In genomic region chr7:141557831-141558531, GRCh38 we compare ENCODE assay signal across 8 cellular contexts. TPM values are rescaled to one million over a fixed set of nuclear protein-coding genes. Genes with fewer than 3 reads are reported as not detected.
DNase-seq lines count a peak whose midpoint lies in the region; ATAC-seq and TF ChIP-seq lines count a peak whose summit lies in the region.
"Not testable (repeated sequence)": the region's sequence is repeated elsewhere in the genome, so short reads cannot be mapped to it uniquely, and the experiment has no call there.

No MANE protein-coding gene starts in this region.

- intact Hi-C loops in CD8-positive, alpha-beta T cell (cut with DNase I, micrococcal nuclease), result loop anchor here (10.0 kb wide), 4 partner anchors 147 to 1163 kb away; partner anchors contain the start of genes BRAF (in 1 of the 2), DENND11 (in 1 of the 2), NDUFB2 (in 1 of the 2) and SLC37A3 (in 1 of the 2)
- intact Hi-C loops in activated T-helper 2 cell treated with anti-CD3 and anti-CD28 coated beads, Interferon-gamma antibody, Interleukin-2, Interleukin-4, amounts not matched to agents 10 μg/mL and 5 μg/mL and 100 μg/mL, durations not matched to agents 14 hours and 24 hours and 36 hours (cut with micrococcal nuclease), result loop anchor here (1.0 to 10.0 kb wide), 5 partner anchors 28 to 1306 kb away; partner anchors contain the start of genes BRAF, MRPS33 and SLC37A3

- peak overlapping the region; percentile 70 for H3K27ac Mint-ChIP-seq in CD8-positive, alpha-beta T cell
- peak overlapping the region; percentile 96 for H3K27ac Mint-ChIP-seq in activated T-helper 2 cell treated with anti-CD3 and anti-CD28 coated beads, Interferon-gamma antibody, Interleukin-2, Interleukin-4, amounts not matched to agents 10 μg/mL and 5 μg/mL and 100 μg/mL, durations not matched to agents 14 hours and 24 hours and 36 hours
- H3K27ac Mint-ChIP-seq in chondrocyte (ENCODE audit: unreplicated experiment), result peak overlapping the region; percentile 57

- not testable (repeated sequence) for H3K36me3 ChIP-seq in CD8-positive, alpha-beta T cell (ENCODE audit: insufficient read depth, low read length)

- not testable (repeated sequence) for TF ChIP-seq CTCF in CD8-positive, alpha-beta T cell (IDR thresholded peaks at IDR 0.05); chondrocyte (IDR thresholded peaks at IDR 0.05)

- ATAC-seq in CD8-positive, alpha-beta T cell, result not testable (repeated sequence)
- peak; percentile 51 for ATAC-seq in GM21447 (IDR thresholded peaks at IDR 0.05; ENCODE audit: unreplicated experiment)
- peak; percentile 55 for ATAC-seq in HG03342 (IDR thresholded peaks at IDR 0.05; ENCODE audit: unreplicated experiment)

- not testable (repeated sequence) for H3K9me3 ChIP-seq in CD8-positive, alpha-beta T cell (ENCODE audit: low read length)

- POLR2A ChIA-PET in CD8-positive, alpha-beta T cell (lab: Charles Lee), result not testable (repeated sequence)

- not testable (repeated sequence) for H3K4me1 ChIP-seq in CD8-positive, alpha-beta T cell (ENCODE audit: insufficient read depth, low read length)

- not testable (repeated sequence) for H3K4me3 ChIP-seq in CD8-positive, alpha-beta T cell (ENCODE audit: low read depth, low read length)

- H3K4me3 Mint-ChIP-seq in CD8-positive, alpha-beta T cell, result peak overlapping the region; percentile 40
- peak overlapping the region; percentile 51 for H3K4me3 Mint-ChIP-seq in activated T-helper 2 cell treated with anti-CD3 and anti-CD28 coated beads, Interferon-gamma antibody, Interleukin-2, Interleukin-4, amounts not matched to agents 10 μg/mL and 5 μg/mL and 100 μg/mL, durations not matched to agents 14 hours and 24 hours and 36 hours (ENCODE audit: low read depth)
- not testable (repeated sequence) for H3K4me3 Mint-ChIP-seq in chondrocyte (ENCODE audit: unreplicated experiment)

- not testable (repeated sequence) for H3K27ac ChIP-seq in CD8-positive, alpha-beta T cell (ENCODE audit: low read depth, low read length)

- H3K9me3 Mint-ChIP-seq in CD8-positive, alpha-beta T cell; chondrocyte (ENCODE audit: low read depth): not testable (repeated sequence)
- peaks cover 19% of the 10 kb centered on the region for H3K9me3 Mint-ChIP-seq in activated T-helper 2 cell treated with anti-CD3 and anti-CD28 coated beads, Interferon-gamma antibody, Interleukin-2, Interleukin-4, amounts not matched to agents 10 μg/mL and 5 μg/mL and 100 μg/mL, durations not matched to agents 14 hours and 24 hours and 36 hours

- not testable (repeated sequence) for DNase-seq in CD8-positive, alpha-beta T cell; chondrocyte (ENCODE audit: low spot score)
- DNase-seq in RPMI7951 (ENCODE audit: low read depth) (peak; percentile 72), iris pigment epithelial cell (ENCODE audit: low read depth) (peak; percentile 83)
- DNase-seq in activated T-helper 2 cell treated with anti-CD3 and anti-CD28 coated beads, Interferon-gamma antibody, Interleukin-2, Interleukin-4, amounts not matched to agents 10 μg/mL and 5 μg/mL and 100 μg/mL, durations not matched to agents 14 hours and 24 hours and 36 hours (ENCODE audit: low spot score), result peak; percentile 26
- peak; percentile 42 for DNase-seq in stimulated activated CD8-positive, alpha-beta memory T cell treated with anti-CD3 and anti-CD28 coated beads, Interleukin-4, amount 100 ng/mL, for 48 hours

- CTCF ChIA-PET in CD8-positive, alpha-beta T cell (lab: Charles Lee), result not testable (repeated sequence)

- peaks cover 68% of the 10 kb centered on the region for H3K36me3 Mint-ChIP-seq in CD8-positive, alpha-beta T cell
- H3K36me3 Mint-ChIP-seq in activated T-helper 2 cell treated with anti-CD3 and anti-CD28 coated beads, Interferon-gamma antibody, Interleukin-2, Interleukin-4, amounts not matched to agents 10 μg/mL and 5 μg/mL and 100 μg/mL, durations not matched to agents 14 hours and 24 hours and 36 hours (ENCODE audit: low read depth), result peaks cover 97% of the 10 kb centered on the region
- H3K36me3 Mint-ChIP-seq in chondrocyte (ENCODE audit: low read depth), result peaks cover 21% of the 10 kb centered on the region

- H3K4me1 Mint-ChIP-seq in CD8-positive, alpha-beta T cell (ENCODE audit: low read depth), result peaks cover 36% of the 10 kb centered on the region
- peaks cover 67% of the 10 kb centered on the region for H3K4me1 Mint-ChIP-seq in activated T-helper 2 cell treated with anti-CD3 and anti-CD28 coated beads, Interferon-gamma antibody, Interleukin-2, Interleukin-4, amounts not matched to agents 10 μg/mL and 5 μg/mL and 100 μg/mL, durations not matched to agents 14 hours and 24 hours and 36 hours (ENCODE audit: low read depth)
- peaks cover 24% of the 10 kb centered on the region for H3K4me1 Mint-ChIP-seq in chondrocyte (ENCODE audit: low read depth)

- H3K27me3 Mint-ChIP-seq in CD8-positive, alpha-beta T cell (ENCODE audit: low read depth); activated T-helper 2 cell treated with anti-CD3 and anti-CD28 coated beads, Interferon-gamma antibody, Interleukin-2, Interleukin-4, amounts not matched to agents 10 μg/mL and 5 μg/mL and 100 μg/mL, durations not matched to agents 14 hours and 24 hours and 36 hours (ENCODE audit: low read depth); chondrocyte (ENCODE audit: low read depth): not testable (repeated sequence)

- not testable (repeated sequence) for H3K27me3 ChIP-seq in CD8-positive, alpha-beta T cell (ENCODE audit: insufficient read depth, low read length)

RNA-seq across cellular contexts. Expression of gene AGK, which starts 6.8 kb away (rescaled TPM):
- total RNA-seq in CD8-positive, alpha-beta T cell, result 10 to 100 TPM; 20.5 to 22.6 TPM
- 29.4 and 34.8 TPM in 2 replicates for total RNA-seq in RPMI7951 (2014; rRNA removed; shearing (Covaris generic))
- total RNA-seq in activated T-helper 2 cell treated with anti-CD3 and anti-CD28 coated beads, Interferon-gamma antibody, Interleukin-2, Interleukin-4, amounts not matched to agents 10 μg/mL and 5 μg/mL and 100 μg/mL, durations not matched to agents 14 hours and 24 hours and 36 hours, result 144 and 147 TPM in 2 replicates
- total RNA-seq in chondrocyte, result 22.1 to 26.6 TPM (median 23.6 TPM) in 3 replicates
